Comparison of ENCODE assay signal across 1 cellular context in the genomic region with DNA sequence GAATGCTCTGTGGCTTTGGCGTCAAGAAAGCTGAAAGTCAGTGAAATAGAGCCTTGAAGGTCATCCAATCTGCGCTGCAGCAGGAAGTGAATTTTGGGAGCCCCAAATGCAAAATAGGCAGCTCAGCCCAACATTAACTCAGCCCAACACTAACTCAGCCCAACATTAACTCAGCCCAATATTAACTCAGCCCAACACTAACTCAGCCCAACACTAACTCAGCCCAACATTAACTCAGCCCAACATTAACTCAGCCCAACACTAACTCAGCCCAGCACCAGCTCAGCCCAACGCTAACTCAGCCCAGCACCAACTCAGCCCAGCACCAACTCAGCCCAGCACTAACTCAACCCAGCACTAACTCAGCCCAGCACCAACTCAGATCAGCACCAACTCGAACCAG.
TF ChIP-seq lines count a peak whose summit lies in the region.

No MANE protein-coding gene starts in this region.

TF ChIP-seq in HepG2, 621 proteins besides CTCF, POLR2A, EP300 and RAD21:
- peak; percentile 100 for TF ChIP-seq ZSCAN21 (CRISPR knock-in tag; IDR thresholded peaks at IDR 0.05; ENCODE audit: borderline replicate concordance)
- TF ChIP-seq MNT (IDR thresholded peaks at IDR 0.05), result 0 out of 2 replicates have a peak, but pooled peaks have one; percentile 6
- TF ChIP-seq KLF6 (CRISPR knock-in tag; IDR thresholded peaks at IDR 0.05), result no peak
- TF ChIP-seq ZNF496 (CRISPR knock-in tag; IDR thresholded peaks at IDR 0.05; ENCODE audit: insufficient replicate concordance), result no peak
- TF ChIP-seq CREBL2 (CRISPR knock-in tag; IDR thresholded peaks at IDR 0.05; ENCODE audit: borderline replicate concordance), result no peak
- TF ChIP-seq, protein P1, sequence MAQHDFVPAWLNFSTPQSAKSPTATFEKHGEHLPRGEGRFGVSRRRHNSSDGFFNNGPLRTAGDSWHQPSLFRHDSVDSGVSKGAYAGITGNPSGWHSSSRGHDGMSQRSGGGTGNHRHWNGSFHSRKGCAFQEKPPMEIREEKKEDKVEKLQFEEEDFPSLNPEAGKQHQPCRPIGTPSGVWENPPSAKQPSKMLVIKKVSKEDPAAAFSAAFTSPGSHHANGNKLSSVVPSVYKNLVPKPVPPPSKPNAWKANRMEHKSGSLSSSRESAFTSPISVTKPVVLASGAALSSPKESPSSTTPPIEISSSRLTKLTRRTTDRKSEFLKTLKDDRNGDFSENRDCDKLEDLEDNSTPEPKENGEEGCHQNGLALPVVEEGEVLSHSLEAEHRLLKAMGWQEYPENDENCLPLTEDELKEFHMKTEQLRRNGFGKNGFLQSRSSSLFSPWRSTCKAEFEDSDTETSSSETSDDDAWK (CRISPR knock-in tag; IDR thresholded peaks at IDR 0.05), result no peak
- TF ChIP-seq ZBTB8A (CRISPR knock-in tag; IDR thresholded peaks at IDR 0.05; ENCODE audit: borderline replicate concordance, low read depth), result 0 out of 2 replicates have a peak, but pooled peaks have one; percentile 60
